ENCODE assay signal across 9 cellular contexts in genomic region chr7:76226878-76227423, GRCh38. TPM values are rescaled to one million over a fixed set of nuclear protein-coding genes. Genes with fewer than 3 reads are reported as not detected.
"Had no signal": no experiment of that assay in that cellular context is flagged by ENCODE, and none has a peak within 500 bp of the region (broad histone marks: within the 10 kb centered on the region; RNA-seq: fewer than 3 reads in every experiment).

No MANE protein-coding gene starts in this region.

RNA-seq across cellular contexts. Expression of gene SRRM3, which starts 25.3 kb away (rescaled TPM):
- total RNA-seq: activated B cell treated with CpG ODN at 0.5 μM for 24 hours; activated CD4-positive, alpha-beta memory T cell treated with anti-CD3 and anti-CD28 coated beads for 36 hours; activated CD4-positive, alpha-beta memory T cell treated with anti-CD3 and anti-CD28 coated beads, Interleukin-2, amount 10 ng/mL, durations not matched to agents 7 days and 5 days; activated CD4-positive, alpha-beta T cell treated with anti-CD3 and anti-CD28 coated beads, Interleukin-2, amount 10 ng/mL, durations not matched to agents 7 days and 5 days; activated CD8-positive, alpha-beta memory T cell treated with anti-CD3 and anti-CD28 coated beads for 36 hours; activated CD8-positive, alpha-beta T cell treated with anti-CD3 and anti-CD28 coated beads for 36 hours; activated CD8-positive, alpha-beta T cell treated with anti-CD3 and anti-CD28 coated beads, Interleukin-2, amount 10 ng/mL, durations not matched to agents 7 days and 5 days; T-helper 17 cell; T-helper 2 cell treated with Interferon-gamma antibody and Interleukin-4, amounts not matched to agents 100 ng/mL and 5 ng/mL, for 36 hours had no signal
